Comparison of ENCODE assay signal across 14 cellular contexts in genomic region chr16:75138636-75139035, GRCh38. TPM values are rescaled to one million over a fixed set of nuclear protein-coding genes. Genes with fewer than 3 reads are reported as not detected.
DNase-seq lines count a peak whose midpoint lies in the region; ATAC-seq and TF ChIP-seq lines count a peak whose summit lies in the region.
"Had no signal": no experiment of that assay in that cellular context is flagged by ENCODE, and none has a peak within 500 bp of the region (broad histone marks: within the 10 kb centered on the region; RNA-seq: fewer than 3 reads in every experiment).

No MANE protein-coding gene starts in this region.

- H3K4me1 ChIP-seq in colonic mucosa (no peaks in the 10 kb centered on the region), transverse colon (peaks cover 0 to 5% (median 0%) of the 10 kb centered on the region in 4 donors)
- H3K4me1 ChIP-seq: tibial nerve had no signal

- DNase-seq in activated CD4-positive, alpha-beta T cell treated with anti-CD3 and anti-CD28 coated beads for 48 hours, result peak; percentile 13
- no peak for DNase-seq in activated CD4-positive, alpha-beta T cell treated with anti-CD3 and anti-CD28 coated beads for 4 hours
- DNase-seq in NCI-H69 (lab: John Stamatoyannopoulos, UW) (peak; percentile 73), colonic mucosa (no peak), transverse colon (no peak), glomerular visceral epithelial cell (ENCODE audit: extremely low spot score) (no peak)
- no peak for DNase-seq in stimulated activated naive B cell treated with anti-CD40 and anti-IgM and Interleukin-4, amounts not matched to agents 10 μg/mL and 1 μg/mL and 100 μg/mL, for 72 hours
- DNase-seq in stimulated activated CD4-positive, alpha-beta T cell treated with anti-CD3 and anti-CD28 coated beads, Interleukin-2, amount 100 ng/mL, for 48 hours, result no peak
- DNase-seq: ACHN, MV-4-11, T1000 had no signal

- WGBS in transverse colon (ENCODE audit: low coverage in 1 of 2), 2 donors, result 65 to 82% methylated on average over 4 to 9 of the region's 9 CpGs

- no peak overlapping the region for H3K27ac Mint-ChIP-seq in stimulated activated naive B cell treated with anti-CD40 and anti-IgM and Interleukin-4, amounts not matched to agents 10 μg/mL and 1 μg/mL and 100 μg/mL, for 72 hours
- H3K27ac Mint-ChIP-seq: activated naive CD8-positive, alpha-beta T cell had no signal

- peak overlapping the region; percentile 40 for H3K27ac ChIP-seq in colonic mucosa
- H3K27ac ChIP-seq in transverse colon, result peak overlapping the region in 1 of 4 donors; percentile 1
- H3K27ac ChIP-seq: tibial nerve had no signal

- H3K27me3 Mint-ChIP-seq in stimulated activated naive B cell treated with anti-CD40 and anti-IgM and Interleukin-4, amounts not matched to agents 10 μg/mL and 1 μg/mL and 100 μg/mL, for 72 hours, result peaks cover 15 to 20% of the 10 kb centered on the region in 2 donors

- peak; percentile 39 to 83 for ATAC-seq in stimulated activated naive B cell treated with anti-CD40 and anti-IgM and Interleukin-4, amounts not matched to agents 10 μg/mL and 1 μg/mL and 100 μg/mL, for 72 hours (replicated peaks)

- H3K4me3 Mint-ChIP-seq in stimulated activated naive B cell treated with anti-CD40 and anti-IgM and Interleukin-4, amounts not matched to agents 10 μg/mL and 1 μg/mL and 100 μg/mL, for 72 hours, result peak overlapping the region; percentile 2 to 7
- H3K4me3 Mint-ChIP-seq: activated naive CD8-positive, alpha-beta T cell had no signal

- no peaks in the 10 kb centered on the region for H3K36me3 Mint-ChIP-seq in stimulated activated naive B cell treated with anti-CD40 and anti-IgM and Interleukin-4, amounts not matched to agents 10 μg/mL and 1 μg/mL and 100 μg/mL, for 72 hours
- H3K36me3 Mint-ChIP-seq: activated naive CD8-positive, alpha-beta T cell had no signal

- no peak overlapping the region for H3K9ac ChIP-seq in colonic mucosa (ENCODE audit: low read depth in 2 of 2, low read length in 2 of 2)

- H3K4me3 ChIP-seq in colonic mucosa, result no peak overlapping the region
- no peak overlapping the region for H3K4me3 ChIP-seq in transverse colon
- H3K4me3 ChIP-seq: lung, tibial nerve had no signal

- TF ChIP-seq CTCF in colonic mucosa (IDR thresholded peaks at IDR 0.05) (no peak), transverse colon (IDR thresholded peaks at IDR 0.05) (no peak)

- no peak for TF ChIP-seq EP300 in transverse colon (IDR thresholded peaks at IDR 0.05; ENCODE audit: low read depth)

- TF ChIP-seq POLR2A in transverse colon (IDR thresholded peaks at IDR 0.05), result no peak

- intact Hi-C loops in colonic mucosa (cut with DNase I), result no loop called here
- intact Hi-C loops in transverse colon (cut with DNase I; ENCODE audit: low total_unique reads), result no loop called here

- H3K9me3 Mint-ChIP-seq in stimulated activated naive B cell treated with anti-CD40 and anti-IgM and Interleukin-4, amounts not matched to agents 10 μg/mL and 1 μg/mL and 100 μg/mL, for 72 hours, result no peaks in the 10 kb centered on the region

- H3K9me3 ChIP-seq in colonic mucosa (no peaks in the 10 kb centered on the region), transverse colon (no peaks in the 10 kb centered on the region)
- H3K9me3 ChIP-seq: tibial nerve had no signal

- H3K27me3 ChIP-seq in colonic mucosa (no peaks in the 10 kb centered on the region), transverse colon (no peaks in the 10 kb centered on the region)
- H3K27me3 ChIP-seq: tibial nerve had no signal

- no peaks in the 10 kb centered on the region for H3K36me3 ChIP-seq in colonic mucosa
- H3K36me3 ChIP-seq in transverse colon, result no peaks in the 10 kb centered on the region
- H3K36me3 ChIP-seq: tibial nerve had no signal

- in situ Hi-C loops in transverse colon (cut with MboI; ENCODE audit: low pct_ligation_motif_present in 1 of 4, low pct_unique_long_range_greater_than_20kb in 1 of 4, low sequenced_read_pairs in 3 of 4), result no loop called here

- peaks cover 9% of the 10 kb centered on the region in 2 donors for H3K4me1 Mint-ChIP-seq in stimulated activated naive B cell treated with anti-CD40 and anti-IgM and Interleukin-4, amounts not matched to agents 10 μg/mL and 1 μg/mL and 100 μg/mL, for 72 hours

RNA-seq across cellular contexts. Expression of gene ZFP1, which starts 9.7 kb away (rescaled TPM):
- 1 to 10 TPM; 4.3 to 9.9 TPM for total RNA-seq in colonic mucosa
- total RNA-seq in transverse colon, result 10 to 100 TPM in 1 of 4 donors, 1 to 10 TPM in 3; 1.1 to 56.7 (median 6.3) TPM

RNA-seq across cellular contexts. Expression of gene LDHD, which starts 22.1 kb away (rescaled TPM):
- 100 to 1,000 TPM in 1 of 2 donors, 10 to 100 TPM in 1; 31.4 to 105 TPM for total RNA-seq in colonic mucosa
- 100 to 1,000 TPM in 2 of 4 donors, 10 to 100 TPM in 2; 38.4 to 198 (median 104) TPM for total RNA-seq in transverse colon

Comparison
In these comparisons a context has a peak if more than half of its experiments do, and no peak if none do; other contexts are left out.
1. DNase-seq: peak in activated CD4-positive, alpha-beta T cell treated with anti-CD3 and anti-CD28 coated beads for 48 hours (single experiment) and NCI-H69 (single experiment); none in activated CD4-positive, alpha-beta T cell treated with anti-CD3 and anti-CD28 coated beads for 4 hours (0 of 2), colonic mucosa (single experiment), stimulated activated naive B cell treated with anti-CD40 and anti-IgM and Interleukin-4, amounts not matched to agents 10 μg/mL and 1 μg/mL and 100 μg/mL, for 72 hours (single experiment), stimulated activated CD4-positive, alpha-beta T cell treated with anti-CD3 and anti-CD28 coated beads, Interleukin-2, amount 100 ng/mL, for 48 hours (0 of 2), transverse colon (single experiment) and glomerular visceral epithelial cell (single experiment).